Comparison of ENCODE assay signal across 8 cellular contexts in genomic region chr2:26178746-26179436, GRCh38. TPM values are rescaled to one million over a fixed set of nuclear protein-coding genes. Genes with fewer than 3 reads are reported as not detected.
DNase-seq lines count a peak whose midpoint lies in the region; ATAC-seq and TF ChIP-seq lines count a peak whose summit lies in the region.

No MANE protein-coding gene starts in this region.

- H3F3A ChIP-seq in GM23248 (ENCODE audit: insufficient read depth), result no peaks in the 10 kb centered on the region

- H3K9me3 ChIP-seq in GM23248 (ENCODE audit: low read depth), result no peaks in the 10 kb centered on the region
- no peaks in the 10 kb centered on the region for H3K9me3 ChIP-seq in right cardiac atrium (ENCODE audit: control insufficient read depth, low read length)

- no peaks in the 10 kb centered on the region for H3K4me1 ChIP-seq in GM23248 (ENCODE audit: insufficient read depth)
- peaks cover 3% of the 10 kb centered on the region for H3K4me1 ChIP-seq in right cardiac atrium (ENCODE audit: control insufficient read depth, insufficient read depth, low read length)

- DNase-seq in AG08395 (ENCODE audit: low spot score), result peak; percentile 60
- peak; percentile 46 for DNase-seq in GM23248
- peak; percentile 39 to 79 (median 73) for DNase-seq in right cardiac atrium
- no peak for DNase-seq in retinal pigment epithelial cell (ENCODE audit: low read depth)
- DNase-seq in occipital lobe (lab: John Stamatoyannopoulos, UW), result no peak

- no peaks in the 10 kb centered on the region for H3K79me2 ChIP-seq in GM23248 (ENCODE audit: insufficient read depth)

- in situ Hi-C loops in GM23248 (cut with MboI), result no loop called here

- H3K9me2 ChIP-seq in GM23248 (ENCODE audit: insufficient read depth), result no peaks in the 10 kb centered on the region

- intact Hi-C loops in right cardiac atrium (cut with DNase I), result no loop called here

- no peak overlapping the region for H3K27ac Mint-ChIP-seq in activated naive CD8-positive, alpha-beta T cell

- H3K36me3 ChIP-seq in GM23248 (ENCODE audit: low read depth), result no peaks in the 10 kb centered on the region

- no peak for TF ChIP-seq CTCF in retinal pigment epithelial cell (conservative IDR thresholded peaks at IDR 0.05; ENCODE audit: low read depth, low read length)

- H3K9me3 Mint-ChIP-seq in activated naive CD8-positive, alpha-beta T cell (ENCODE audit: low read depth), result no peaks in the 10 kb centered on the region

- 31 to 37% methylated on average over 11 to 29 of the region's 48 CpGs for WGBS in GM23248 (ENCODE audit: low coverage in 1 of 2, low lambda C conversion rate in 2 of 2, missing lambda C conversion rate in 2 of 2), 2 experiments
- 2% methylated on average over 46 of the region's 48 CpGs for WGBS in right cardiac atrium

- H3K4me3 ChIP-seq in GM23248 (peak overlapping the region; percentile 57), right cardiac atrium (ENCODE audit: low read length) (peak overlapping the region; percentile 68), retinal pigment epithelial cell (ENCODE audit: low read length) (peak overlapping the region; percentile 36)

- H3K36me3 Mint-ChIP-seq in activated naive CD8-positive, alpha-beta T cell, result peaks cover 7% of the 10 kb centered on the region

- ATAC-seq in right cardiac atrium (peak; percentile 58 to 67), GM19035 (IDR thresholded peaks at IDR 0.05; ENCODE audit: unreplicated experiment) (no peak), HG02623 (IDR thresholded peaks at IDR 0.05; ENCODE audit: unreplicated experiment) (no peak)

- H3K4me1 Mint-ChIP-seq in activated naive CD8-positive, alpha-beta T cell (ENCODE audit: low read depth), result peaks cover 16% of the 10 kb centered on the region

- peak overlapping the region; percentile 44 for H3K4me2 ChIP-seq in GM23248 (ENCODE audit: unreplicated experiment)

- peaks cover 8% of the 10 kb centered on the region for H3K27me3 ChIP-seq in GM23248 (replicated peaks; ENCODE audit: insufficient read depth)
- H3K27me3 ChIP-seq in right cardiac atrium (ENCODE audit: control insufficient read depth, insufficient read depth), result no peaks in the 10 kb centered on the region

- H3K27me3 Mint-ChIP-seq in activated naive CD8-positive, alpha-beta T cell, result peaks cover 27% of the 10 kb centered on the region

- H3K4me3 Mint-ChIP-seq in activated naive CD8-positive, alpha-beta T cell, result peak overlapping the region; percentile 60

- peak overlapping the region; percentile 10; the same call in 1 of the 2 replicates for H3K9ac ChIP-seq in GM23248

- no peaks in the 10 kb centered on the region for H4K20me1 ChIP-seq in GM23248 (ENCODE audit: insufficient read depth)

- H3K27ac ChIP-seq in GM23248, result no peak overlapping the region
- H3K27ac ChIP-seq in right cardiac atrium (ENCODE audit: low read length), result no peak overlapping the region

- peak overlapping the region; percentile 78 for H2AFZ ChIP-seq in GM23248

RNA-seq across cellular contexts. Expression of gene GAREM2, which starts 6.0 kb away (rescaled TPM):
- total RNA-seq in GM23248 (2014; rRNA removed; shearing (Covaris generic)), result 1.8 and 2.5 TPM in 2 replicates
- polyA plus RNA-seq in GM23248 (2016; fragmentation: Nextera tagmentation; extraction: Ambion mirVana), result 5.9 TPM in 2 replicates
- 1 to 10 TPM; 2.7 to 6.9 (median 4.4) TPM for total RNA-seq in right cardiac atrium
- 1.9 TPM for polyA plus RNA-seq in right cardiac atrium
- 7.0 TPM for total RNA-seq in occipital lobe

Comparison
In these comparisons a context has a peak if more than half of its experiments do, and no peak if none do; other contexts are left out.
1. DNase-seq: peak in AG08395 (single experiment), GM23248 (single experiment) and right cardiac atrium (3 of 3); none in retinal pigment epithelial cell (single experiment) and occipital lobe (single experiment).
2. ATAC-seq: peak in right cardiac atrium (2 of 2); none in GM19035 (single experiment) and HG02623 (single experiment).
3. Peak in every context shown above with its lines, with median percentiles within 50 percentile points of each other: H3K4me3 ChIP-seq.